ENCODE assay signal across 1 cellular context in genomic region chr10:60944159-60944909, GRCh38.
TF ChIP-seq lines count a peak whose summit lies in the region.

A gene with protein sequence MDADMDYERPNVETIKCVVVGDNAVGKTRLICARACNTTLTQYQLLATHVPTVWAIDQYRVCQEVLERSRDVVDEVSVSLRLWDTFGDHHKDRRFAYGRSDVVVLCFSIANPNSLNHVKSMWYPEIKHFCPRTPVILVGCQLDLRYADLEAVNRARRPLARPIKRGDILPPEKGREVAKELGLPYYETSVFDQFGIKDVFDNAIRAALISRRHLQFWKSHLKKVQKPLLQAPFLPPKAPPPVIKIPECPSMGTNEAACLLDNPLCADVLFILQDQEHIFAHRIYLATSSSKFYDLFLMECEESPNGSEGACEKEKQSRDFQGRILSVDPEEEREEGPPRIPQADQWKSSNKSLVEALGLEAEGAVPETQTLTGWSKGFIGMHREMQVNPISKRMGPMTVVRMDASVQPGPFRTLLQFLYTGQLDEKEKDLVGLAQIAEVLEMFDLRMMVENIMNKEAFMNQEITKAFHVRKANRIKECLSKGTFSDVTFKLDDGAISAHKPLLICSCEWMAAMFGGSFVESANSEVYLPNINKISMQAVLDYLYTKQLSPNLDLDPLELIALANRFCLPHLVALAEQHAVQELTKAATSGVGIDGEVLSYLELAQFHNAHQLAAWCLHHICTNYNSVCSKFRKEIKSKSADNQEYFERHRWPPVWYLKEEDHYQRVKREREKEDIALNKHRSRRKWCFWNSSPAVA (minus strand): TSS chr10:60944185. CDS start chr10:60911542, 32,643 bp downstream.

TF ChIP-seq in HepG2, 621 proteins besides CTCF, POLR2A, EP300 and RAD21 (continued from another document and continues in another):
- TF ChIP-seq ZFP37 (CRISPR knock-in tag; IDR thresholded peaks at IDR 0.05; ENCODE audit: borderline replicate concordance) (no peak), ERF (CRISPR knock-in tag; IDR thresholded peaks at IDR 0.05) (no peak), CHCHD3 (CRISPR knock-in tag; IDR thresholded peaks at IDR 0.05) (no peak), MIER2 (CRISPR knock-in tag; IDR thresholded peaks at IDR 0.05) (no peak), JARID2 (CRISPR knock-in tag; IDR thresholded peaks at IDR 0.05; ENCODE audit: insufficient replicate concordance) (no peak), CBX1 (IDR thresholded peaks at IDR 0.05; ENCODE audit: low read depth) (no peak), ZNF34 (CRISPR knock-in tag; IDR thresholded peaks at IDR 0.05; ENCODE audit: borderline replicate concordance) (no peak), RBAK (CRISPR knock-in tag; IDR thresholded peaks at IDR 0.05) (no peak), KLF11 (CRISPR knock-in tag; IDR thresholded peaks at IDR 0.05) (no peak), JUNB (CRISPR knock-in tag; IDR thresholded peaks at IDR 0.05; ENCODE audit: borderline replicate concordance) (no peak), POGZ (CRISPR knock-in tag; IDR thresholded peaks at IDR 0.05) (no peak), ZNF510 (CRISPR knock-in tag; IDR thresholded peaks at IDR 0.05; ENCODE audit: low read depth) (no peak), CENPBD1 (CRISPR knock-in tag; IDR thresholded peaks at IDR 0.05; ENCODE audit: borderline replicate concordance, low read depth) (no peak), ASH2L (IDR thresholded peaks at IDR 0.05; ENCODE audit: insufficient read length, low read depth, low read length) (peak; percentile 41), SAFB2 (CRISPR knock-in tag; IDR thresholded peaks at IDR 0.05; ENCODE audit: borderline replicate concordance, low read depth) (no peak; the same call in 1 of the 2 replicates), CREB3 (CRISPR knock-in tag; IDR thresholded peaks at IDR 0.05) (no peak), ZNF879 (CRISPR knock-in tag; IDR thresholded peaks at IDR 0.05) (no peak), AHR (CRISPR knock-in tag; IDR thresholded peaks at IDR 0.05) (no peak), ARHGAP35 (CRISPR knock-in tag; IDR thresholded peaks at IDR 0.05; ENCODE audit: borderline replicate concordance) (no peak), ZNF234 (CRISPR knock-in tag; conservative IDR thresholded peaks at IDR 0.05) (no peak), ZNF281 (CRISPR knock-in tag; IDR thresholded peaks at IDR 0.05; ENCODE audit: borderline replicate concordance) (no peak), ARID4A (CRISPR knock-in tag; IDR thresholded peaks at IDR 0.05; ENCODE audit: borderline replicate concordance) (peak; percentile 57; the same call in 1 of the 2 replicates), SMAD3 (CRISPR knock-in tag; IDR thresholded peaks at IDR 0.05) (no peak), ZNF451 (CRISPR knock-in tag; IDR thresholded peaks at IDR 0.05) (no peak), ZNF788 (CRISPR knock-in tag; IDR thresholded peaks at IDR 0.05; ENCODE audit: borderline replicate concordance) (peak; percentile 49; the same call in 1 of the 2 replicates), ARNTL (CRISPR knock-in tag; IDR thresholded peaks at IDR 0.05) (no peak), ELF4 (CRISPR knock-in tag; IDR thresholded peaks at IDR 0.05; ENCODE audit: borderline replicate concordance) (no peak), ZNF557 (CRISPR knock-in tag; IDR thresholded peaks at IDR 0.05) (no peak), XRCC5 (optimal IDR thresholded peaks at IDR 0.05; ENCODE audit: low read length) (peak; percentile 43), NR2C2 (CRISPR knock-in tag; IDR thresholded peaks at IDR 0.05; ENCODE audit: borderline replicate concordance) (no peak), CCDC6 (CRISPR knock-in tag; IDR thresholded peaks at IDR 0.05) (no peak), SMC3 (IDR thresholded peaks at IDR 0.05; ENCODE audit: low read length) (no peak), ONECUT2 (CRISPR knock-in tag; IDR thresholded peaks at IDR 0.05) (no peak), ZMAT5 (CRISPR knock-in tag; IDR thresholded peaks at IDR 0.05; ENCODE audit: borderline replicate concordance, low read depth) (no peak)
- TF ChIP-seq, protein P1, sequence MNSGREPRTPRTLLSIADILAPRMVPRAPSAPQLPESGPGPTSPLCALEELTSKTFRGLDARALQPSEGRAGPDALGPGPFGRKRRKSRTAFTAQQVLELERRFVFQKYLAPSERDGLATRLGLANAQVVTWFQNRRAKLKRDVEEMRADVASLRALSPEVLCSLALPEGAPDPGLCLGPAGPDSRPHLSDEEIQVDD (CRISPR knock-in tag; IDR thresholded peaks at IDR 0.05; ENCODE audit: borderline replicate concordance) = no peak
- TF ChIP-seq, protein P2, sequence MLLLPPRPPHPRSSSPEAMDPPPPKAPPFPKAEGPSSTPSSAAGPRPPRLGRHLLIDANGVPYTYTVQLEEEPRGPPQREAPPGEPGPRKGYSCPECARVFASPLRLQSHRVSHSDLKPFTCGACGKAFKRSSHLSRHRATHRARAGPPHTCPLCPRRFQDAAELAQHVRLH (CRISPR knock-in tag; IDR thresholded peaks at IDR 0.05; ENCODE audit: borderline replicate concordance, low read depth) = no peak
- TF ChIP-seq, protein P3, sequence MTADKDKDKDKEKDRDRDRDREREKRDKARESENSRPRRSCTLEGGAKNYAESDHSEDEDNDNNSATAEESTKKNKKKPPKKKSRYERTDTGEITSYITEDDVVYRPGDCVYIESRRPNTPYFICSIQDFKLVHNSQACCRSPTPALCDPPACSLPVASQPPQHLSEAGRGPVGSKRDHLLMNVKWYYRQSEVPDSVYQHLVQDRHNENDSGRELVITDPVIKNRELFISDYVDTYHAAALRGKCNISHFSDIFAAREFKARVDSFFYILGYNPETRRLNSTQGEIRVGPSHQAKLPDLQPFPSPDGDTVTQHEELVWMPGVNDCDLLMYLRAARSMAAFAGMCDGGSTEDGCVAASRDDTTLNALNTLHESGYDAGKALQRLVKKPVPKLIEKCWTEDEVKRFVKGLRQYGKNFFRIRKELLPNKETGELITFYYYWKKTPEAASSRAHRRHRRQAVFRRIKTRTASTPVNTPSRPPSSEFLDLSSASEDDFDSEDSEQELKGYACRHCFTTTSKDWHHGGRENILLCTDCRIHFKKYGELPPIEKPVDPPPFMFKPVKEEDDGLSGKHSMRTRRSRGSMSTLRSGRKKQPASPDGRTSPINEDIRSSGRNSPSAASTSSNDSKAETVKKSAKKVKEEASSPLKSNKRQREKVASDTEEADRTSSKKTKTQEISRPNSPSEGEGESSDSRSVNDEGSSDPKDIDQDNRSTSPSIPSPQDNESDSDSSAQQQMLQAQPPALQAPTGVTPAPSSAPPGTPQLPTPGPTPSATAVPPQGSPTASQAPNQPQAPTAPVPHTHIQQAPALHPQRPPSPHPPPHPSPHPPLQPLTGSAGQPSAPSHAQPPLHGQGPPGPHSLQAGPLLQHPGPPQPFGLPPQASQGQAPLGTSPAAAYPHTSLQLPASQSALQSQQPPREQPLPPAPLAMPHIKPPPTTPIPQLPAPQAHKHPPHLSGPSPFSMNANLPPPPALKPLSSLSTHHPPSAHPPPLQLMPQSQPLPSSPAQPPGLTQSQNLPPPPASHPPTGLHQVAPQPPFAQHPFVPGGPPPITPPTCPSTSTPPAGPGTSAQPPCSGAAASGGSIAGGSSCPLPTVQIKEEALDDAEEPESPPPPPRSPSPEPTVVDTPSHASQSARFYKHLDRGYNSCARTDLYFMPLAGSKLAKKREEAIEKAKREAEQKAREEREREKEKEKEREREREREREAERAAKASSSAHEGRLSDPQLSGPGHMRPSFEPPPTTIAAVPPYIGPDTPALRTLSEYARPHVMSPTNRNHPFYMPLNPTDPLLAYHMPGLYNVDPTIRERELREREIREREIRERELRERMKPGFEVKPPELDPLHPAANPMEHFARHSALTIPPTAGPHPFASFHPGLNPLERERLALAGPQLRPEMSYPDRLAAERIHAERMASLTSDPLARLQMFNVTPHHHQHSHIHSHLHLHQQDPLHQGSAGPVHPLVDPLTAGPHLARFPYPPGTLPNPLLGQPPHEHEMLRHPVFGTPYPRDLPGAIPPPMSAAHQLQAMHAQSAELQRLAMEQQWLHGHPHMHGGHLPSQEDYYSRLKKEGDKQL (CRISPR knock-in tag; IDR thresholded peaks at IDR 0.05; ENCODE audit: low read depth) = no peak
- TF ChIP-seq, protein P4, sequence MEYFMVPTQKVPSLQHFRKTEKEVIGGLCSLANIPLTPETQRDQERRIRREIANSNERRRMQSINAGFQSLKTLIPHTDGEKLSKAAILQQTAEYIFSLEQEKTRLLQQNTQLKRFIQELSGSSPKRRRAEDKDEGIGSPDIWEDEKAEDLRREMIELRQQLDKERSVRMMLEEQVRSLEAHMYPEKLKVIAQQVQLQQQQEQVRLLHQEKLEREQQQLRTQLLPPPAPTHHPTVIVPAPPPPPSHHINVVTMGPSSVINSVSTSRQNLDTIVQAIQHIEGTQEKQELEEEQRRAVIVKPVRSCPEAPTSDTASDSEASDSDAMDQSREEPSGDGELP (IDR thresholded peaks at IDR 0.05; ENCODE audit: borderline replicate concordance, low read depth) = no peak
- TF ChIP-seq, protein P5, sequence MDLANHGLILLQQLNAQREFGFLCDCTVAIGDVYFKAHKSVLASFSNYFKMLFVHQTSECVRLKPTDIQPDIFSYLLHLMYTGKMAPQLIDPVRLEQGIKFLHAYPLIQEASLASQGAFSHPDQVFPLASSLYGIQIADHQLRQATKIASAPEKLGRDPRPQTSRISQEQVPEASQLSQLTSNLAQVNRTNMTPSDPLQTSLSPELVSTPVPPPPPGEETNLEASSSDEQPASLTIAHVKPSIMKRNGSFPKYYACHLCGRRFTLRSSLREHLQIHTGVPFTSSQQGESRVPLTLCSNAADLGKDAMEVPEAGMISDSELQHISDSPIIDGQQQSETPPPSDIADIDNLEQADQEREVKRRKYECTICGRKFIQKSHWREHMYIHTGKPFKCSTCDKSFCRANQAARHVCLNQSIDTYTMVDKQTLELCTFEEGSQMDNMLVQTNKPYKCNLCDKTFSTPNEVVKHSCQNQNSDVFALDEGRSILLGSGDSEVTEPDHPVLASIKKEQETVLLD (CRISPR knock-in tag; IDR thresholded peaks at IDR 0.05; ENCODE audit: low read depth) = no peak
- TF ChIP-seq, protein P6, sequence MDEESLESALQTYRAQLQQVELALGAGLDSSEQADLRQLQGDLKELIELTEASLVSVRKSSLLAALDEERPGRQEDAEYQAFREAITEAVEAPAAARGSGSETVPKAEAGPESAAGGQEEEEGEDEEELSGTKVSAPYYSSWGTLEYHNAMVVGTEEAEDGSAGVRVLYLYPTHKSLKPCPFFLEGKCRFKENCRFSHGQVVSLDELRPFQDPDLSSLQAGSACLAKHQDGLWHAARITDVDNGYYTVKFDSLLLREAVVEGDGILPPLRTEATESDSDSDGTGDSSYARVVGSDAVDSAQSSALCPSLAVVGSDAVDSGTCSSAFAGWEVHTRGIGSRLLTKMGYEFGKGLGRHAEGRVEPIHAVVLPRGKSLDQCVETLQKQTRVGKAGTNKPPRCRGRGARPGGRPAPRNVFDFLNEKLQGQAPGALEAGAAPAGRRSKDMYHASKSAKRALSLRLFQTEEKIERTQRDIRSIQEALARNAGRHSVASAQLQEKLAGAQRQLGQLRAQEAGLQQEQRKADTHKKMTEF (CRISPR knock-in tag; IDR thresholded peaks at IDR 0.05) = peak; percentile 29; the same call in 1 of the 2 replicates
